Comparison of ENCODE assay signal across 8 cellular contexts in genomic region chr12:93677195-93678064, GRCh38. TPM values are rescaled to one million over a fixed set of nuclear protein-coding genes. Genes with fewer than 3 reads are reported as not detected.
DNase-seq lines count a peak whose midpoint lies in the region; ATAC-seq, FAIRE-seq and TF ChIP-seq lines count a peak whose summit lies in the region.

Gene CRADD, plus strand, starts transcription at chr12:93677375.

- H3K4me2 ChIP-seq in Loucy (ENCODE audit: low read depth, low read length, poor library complexity, severe bottlenecking) = peak within 1 kb of the TSS; percentile 92

- H3K9me3 Mint-ChIP-seq in natural killer cell treated with Interleukin-12 subunit alpha and Interleukin-12 subunit beta and Interleukin-15 and Interleukin-18, amount 100 ng/mL, for 72 hours = peaks cover 3% of the 10 kb centered on the region

- H3K79me2 ChIP-seq in Loucy (ENCODE audit: insufficient read depth, low read length) = peaks cover 10% of the 10 kb centered on the region

- no peaks in the 10 kb centered on the region for H3K9me3 ChIP-seq in Loucy (ENCODE audit: insufficient read depth, low read depth, low read length)

- H3K36me3 Mint-ChIP-seq in natural killer cell treated with Interleukin-12 subunit alpha and Interleukin-12 subunit beta and Interleukin-15 and Interleukin-18, amount 100 ng/mL, for 72 hours = peaks cover 6% of the 10 kb centered on the region

- H3K4me3 ChIP-seq in Loucy (ENCODE audit: low read length, poor library complexity, severe bottlenecking) (peak within 1 kb of the TSS; percentile 80), fibroblast of pulmonary artery (replicated peaks; ENCODE audit: low read depth, low read length) (peak within 1 kb of the TSS; percentile 79)

- peak within 1 kb of the TSS; percentile 99 for H3K27ac Mint-ChIP-seq in natural killer cell treated with Interleukin-12 subunit alpha and Interleukin-12 subunit beta and Interleukin-15 and Interleukin-18, amount 100 ng/mL, for 72 hours

- H3K9ac ChIP-seq in Loucy (ENCODE audit: low read depth, low read length, poor library complexity, severe bottlenecking) = peak within 1 kb of the TSS; percentile 93

- no peaks in the 10 kb centered on the region; the same call in 1 of the 2 replicates for H3K9me2 ChIP-seq in Loucy (replicated peaks; ENCODE audit: low read depth, low read length)

- no peak for TF ChIP-seq CTCF in Loucy (conservative IDR thresholded peaks at IDR 0.05; ENCODE audit: low read length)
- TF ChIP-seq CTCF in fibroblast of pulmonary artery (IDR thresholded peaks at IDR 0.05; ENCODE audit: low read length, missing control alignments) = no peak

- peak; percentile 96 for DNase-seq in ELF-1 (ENCODE audit: low read depth, low spot score)
- peak; percentile 57 for DNase-seq in H54 (ENCODE audit: insufficient read length, low spot score)
- peak; percentile 79 for DNase-seq in activated effector memory CD4-positive, alpha-beta T cell treated with Interleukin-2 at 50 U/mL for 16 hours
- DNase-seq in fibroblast of pulmonary artery (ENCODE audit: low read depth) = peak; percentile 99
- peak; percentile 91 for DNase-seq in natural killer cell treated with Interleukin-12 subunit alpha and Interleukin-12 subunit beta and Interleukin-15 and Interleukin-18, amount 100 ng/mL, for 72 hours (ENCODE audit: low spot score)
- DNase-seq in stimulated activated naive CD8-positive, alpha-beta T cell treated with anti-CD3 and anti-CD28 coated beads, Interleukin-15, Interleukin-2, amounts not matched to agents 100 U/mL and 50 U/mL, for 24 hours = peak; percentile 78

- peak; percentile 94 for FAIRE-seq in H54 (lab: Jason Lieb, UNC)

- TF ChIP-seq POLR2A in H54 (IDR thresholded peaks at IDR 0.05; ENCODE audit: low read depth, low read length) (peak; percentile 46), Raji (IDR thresholded peaks at IDR 0.05; ENCODE audit: insufficient read depth, low read depth, low read length) (peak; percentile 76)

- H3K4me1 ChIP-seq in Loucy (ENCODE audit: insufficient read depth, low read length, poor library complexity, severe bottlenecking) = peaks cover 31% of the 10 kb centered on the region

- no peaks in the 10 kb centered on the region for H4K20me1 ChIP-seq in Loucy (ENCODE audit: insufficient read depth, low read length, poor library complexity, severe bottlenecking)

- peaks cover 34% of the 10 kb centered on the region for H3K27me3 ChIP-seq in Loucy (ENCODE audit: insufficient read depth, low read length, poor library complexity, severe bottlenecking)

- no peaks in the 10 kb centered on the region for H3K27me3 Mint-ChIP-seq in natural killer cell treated with Interleukin-12 subunit alpha and Interleukin-12 subunit beta and Interleukin-15 and Interleukin-18, amount 100 ng/mL, for 72 hours

- no peaks in the 10 kb centered on the region for H3K36me3 ChIP-seq in Loucy (ENCODE audit: insufficient read depth, low read length)

- H3K4me1 Mint-ChIP-seq in natural killer cell treated with Interleukin-12 subunit alpha and Interleukin-12 subunit beta and Interleukin-15 and Interleukin-18, amount 100 ng/mL, for 72 hours (ENCODE audit: low read depth in 2 of 2) = peaks cover 38 to 51% of the 10 kb centered on the region in 2 donors

- peak within 1 kb of the TSS; percentile 98 for H2AFZ ChIP-seq in Loucy (ENCODE audit: low read length)

- H3K4me3 Mint-ChIP-seq in natural killer cell treated with Interleukin-12 subunit alpha and Interleukin-12 subunit beta and Interleukin-15 and Interleukin-18, amount 100 ng/mL, for 72 hours = peak within 1 kb of the TSS; percentile 96

- peak; percentile 96 for ATAC-seq in natural killer cell treated with Interleukin-12 subunit alpha and Interleukin-12 subunit beta and Interleukin-15 and Interleukin-18, amount 100 ng/mL, for 72 hours
- peak; percentile 96 for ATAC-seq in stimulated activated naive CD8-positive, alpha-beta T cell treated with anti-CD3 and anti-CD28 coated beads, Interleukin-15, Interleukin-2, amounts not matched to agents 100 U/mL and 50 U/mL, for 24 hours

- no peaks in the 10 kb centered on the region for H3F3A ChIP-seq in Loucy (ENCODE audit: low read depth)

RNA-seq across cellular contexts. Expression of gene CRADD, which starts in this region (rescaled TPM):
- total RNA-seq in natural killer cell treated with Interleukin-12 subunit alpha and Interleukin-12 subunit beta and Interleukin-15 and Interleukin-18, amount 100 ng/mL, for 72 hours = 10 to 100 TPM; 11.9 to 12.2 TPM

Comparison
In these comparisons a context has a peak if more than half of its experiments do, and no peak if none do; other contexts are left out.
1. Peak in every context shown above with its lines: DNase-seq, ATAC-seq and H3K4me3 ChIP-seq.